ENCODE assay signal across 16 cellular contexts in genomic region chr18:13503839-13504238, GRCh38.
DNase-seq lines count a peak whose midpoint lies in the region; ATAC-seq, FAIRE-seq and TF ChIP-seq lines count a peak whose summit lies in the region.
"Had no signal": no experiment of that assay in that cellular context is flagged by ENCODE, and none has a peak within 500 bp of the region (broad histone marks: within the 10 kb centered on the region; RNA-seq: fewer than 3 reads in every experiment).

No MANE protein-coding gene starts in this region.

- H3K4me1 ChIP-seq in endodermal cell (ENCODE audit: control insufficient read depth, insufficient read depth, low read length) (peaks cover 8% of the 10 kb centered on the region), small intestine (ENCODE audit: control insufficient read depth in 2 of 2, insufficient read depth in 1 of 2, low read depth in 1 of 2, low read length in 1 of 2) (peaks cover 0 to 2% of the 10 kb centered on the region in 2 donors), right atrium auricular region (peaks cover 0 to 41% of the 10 kb centered on the region in 2 donors)
- H3K4me1 ChIP-seq: Caco-2, HAP-1 had no signal

- H3K9me3 Mint-ChIP-seq in endodermal cell: peaks cover 12% of the 10 kb centered on the region

- DNase-seq in DMS 273 (lab: John Stamatoyannopoulos, UW; ENCODE audit: unreplicated experiment) (peak; percentile 19), DMS 273 treated with DMSO at 0.1 percent for 48 hours (lab: John Stamatoyannopoulos, UW) (no peak), endodermal cell (no peak), small intestine (peak; percentile 42), right atrium auricular region (ENCODE audit: low spot score) (no peak), NCI-H345 (lab: John Stamatoyannopoulos, UW) (no peak)
- DNase-seq: AML-193; Caco-2; CD8-positive, alpha-beta memory T cell; GM23248 had no signal

- H3K36me3 ChIP-seq in endodermal cell (ENCODE audit: control insufficient read depth, insufficient read depth, low read length) (no peaks in the 10 kb centered on the region), small intestine (ENCODE audit: control insufficient read depth in 2 of 2, insufficient read depth in 2 of 2, low read length in 2 of 2) (no peaks in the 10 kb centered on the region), right atrium auricular region (peaks cover 2% of the 10 kb centered on the region)
- H3K36me3 ChIP-seq: HAP-1 had no signal

- WGBS in endodermal cell (ENCODE audit: insufficient coverage in 1 of 2, insufficient read length in 1 of 2), 2 experiments: 77 to 89% methylated on average over 6 of the region's 6 CpGs
- WGBS in small intestine, 3 donors: 46 to 64% (median 57%) methylated on average over 6 of the region's 6 CpGs

- no peak overlapping the region for H3K27ac Mint-ChIP-seq in endodermal cell

- H3K27ac ChIP-seq in endodermal cell (ENCODE audit: low read depth, low read length) (no peak overlapping the region), small intestine (ENCODE audit: low read depth in 1 of 2, low read length in 1 of 2) (no peak overlapping the region), right atrium auricular region (peak overlapping the region in 1 of 2 donors; percentile 93)
- H3K27ac ChIP-seq: 22Rv1, BLaER1, GM23248 had no signal

- FAIRE-seq in small intestine (lab: Jason Lieb, UNC): no peak
- FAIRE-seq: HepG2, HTR-8/SVneo had no signal

- H3K9ac ChIP-seq in endodermal cell (ENCODE audit: extremely low read depth, low read length, poor library complexity, severe bottlenecking): no peak overlapping the region
- H3K9ac ChIP-seq: BLaER1, GM23248 had no signal

- H3K4me3 Mint-ChIP-seq in endodermal cell: no peak overlapping the region
- H3K4me3 Mint-ChIP-seq: CD8-positive, alpha-beta memory T cell had no signal

- H3K9me3 ChIP-seq in endodermal cell (ENCODE audit: control insufficient read depth, low read length) (peaks cover 4% of the 10 kb centered on the region), small intestine (ENCODE audit: control insufficient read depth, low read depth) (no peaks in the 10 kb centered on the region), right atrium auricular region (no peaks in the 10 kb centered on the region)
- H3K9me3 ChIP-seq: Caco-2, HAP-1 had no signal

- peak; percentile 33 for TF ChIP-seq CTCF in endodermal cell (conservative IDR thresholded peaks at IDR 0.05)
- TF ChIP-seq CTCF in right atrium auricular region (IDR thresholded peaks at IDR 0.05): no peak

- H3K27me3 ChIP-seq in endodermal cell (ENCODE audit: control insufficient read depth, insufficient read depth, low read length, poor library complexity, severe bottlenecking) (no peaks in the 10 kb centered on the region), small intestine (ENCODE audit: control insufficient read depth in 2 of 2, insufficient read depth in 2 of 2, low read length in 2 of 2) (no peaks in the 10 kb centered on the region), right atrium auricular region (no peaks in the 10 kb centered on the region)
- H3K27me3 ChIP-seq: BLaER1 had no signal

- no peak overlapping the region for H3K4me3 ChIP-seq in endodermal cell (ENCODE audit: low read length)
- no peak overlapping the region for H3K4me3 ChIP-seq in small intestine (ENCODE audit: low read depth in 1 of 2, low read length in 2 of 2)
- no peak overlapping the region for H3K4me3 ChIP-seq in right atrium auricular region
- H3K4me3 ChIP-seq: BLaER1, GM23248, HAP-1 had no signal

- peaks cover 11% of the 10 kb centered on the region for H3K36me3 Mint-ChIP-seq in endodermal cell (ENCODE audit: low read depth)

- peaks cover 13% of the 10 kb centered on the region for H3K4me1 Mint-ChIP-seq in endodermal cell

- no peak for ATAC-seq in GM21825 (IDR thresholded peaks at IDR 0.05; ENCODE audit: unreplicated experiment)
- ATAC-seq: HepG2 had no signal

- H3K27me3 Mint-ChIP-seq in endodermal cell (ENCODE audit: insufficient read depth): peaks cover 12% of the 10 kb centered on the region
- H3K27me3 Mint-ChIP-seq: CD8-positive, alpha-beta memory T cell had no signal

Comparison
In these comparisons a context has a peak if more than half of its experiments do, and no peak if none do; other contexts are left out.
1. DNase-seq: peak in DMS 273 (single experiment) and small intestine (single experiment); none in DMS 273 treated with DMSO at 0.1 percent for 48 hours (single experiment), endodermal cell (single experiment), right atrium auricular region (single experiment) and NCI-H345 (single experiment).